In the genomic region with DNA sequence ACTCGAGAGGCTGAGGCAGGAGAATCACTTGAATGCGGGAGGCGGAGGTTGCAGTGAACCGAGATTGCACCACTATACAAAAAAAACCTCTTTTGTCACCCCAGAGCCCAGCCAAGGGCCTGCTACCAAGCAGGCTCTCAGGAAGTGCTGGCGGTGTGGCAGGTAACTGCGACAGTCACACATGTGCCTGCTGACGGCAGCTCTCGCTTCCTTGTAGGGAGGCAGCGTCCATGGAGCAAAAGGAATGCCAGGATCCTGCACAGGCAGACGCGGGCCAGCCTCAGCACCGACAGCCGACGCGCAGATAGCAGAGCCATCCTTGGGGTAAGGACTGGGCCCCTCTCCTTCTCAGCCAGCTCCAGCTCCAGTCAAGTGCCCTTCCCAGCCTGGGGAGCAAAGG, we compare ENCODE assay signal across 11 cellular contexts. TPM values are rescaled to one million over a fixed set of nuclear protein-coding genes. Genes with fewer than 3 reads are reported as not detected.
DNase-seq lines count a peak whose midpoint lies in the region; ATAC-seq, FAIRE-seq and TF ChIP-seq lines count a peak whose summit lies in the region.
"Had no signal": no experiment of that assay in that cellular context is flagged by ENCODE, and none has a peak within 500 bp of the region (broad histone marks: within the 10 kb centered on the region; RNA-seq: fewer than 3 reads in every experiment).

No MANE protein-coding gene starts in this region.

- peaks cover 35 to 58% (median 38%) of the 10 kb centered on the region in 3 experiments for H3K36me3 Mint-ChIP-seq in H9 (ENCODE audit: insufficient read depth in 1 of 3, low read depth in 3 of 3)

- H3K79me1 ChIP-seq in H9 (ENCODE audit: insufficient read depth, low read depth, low read length, poor library complexity, severe bottlenecking) (peaks cover 4% of the 10 kb centered on the region), neuronal stem cell (ENCODE audit: low read depth, low read length) (peaks cover 20% of the 10 kb centered on the region)

- CTCF ChIA-PET in endothelial cell of umbilical vein (lab: Charles Lee), result no interaction called here

- H2AFZ ChIP-seq in H9 (ENCODE audit: low read length), result no peak overlapping the region
- H2AFZ ChIP-seq in endothelial cell of umbilical vein (ENCODE audit: low read depth, low read length), result no peak overlapping the region
- H2AFZ ChIP-seq in neuronal stem cell (ENCODE audit: low read length), result no peak overlapping the region

- no peak overlapping the region for H3T11ph ChIP-seq in H9 (ENCODE audit: low read length)

- H3K27me3 ChIP-seq in H9 (ENCODE audit: insufficient read depth, low read length) (no peaks in the 10 kb centered on the region), endothelial cell of umbilical vein (ENCODE audit: control insufficient read depth in 2 of 2, insufficient read depth in 2 of 2, low read length in 2 of 2) (no peaks in the 10 kb centered on the region), neuronal stem cell (ENCODE audit: control insufficient read depth in 3 of 3, insufficient read depth in 3 of 3, low read depth in 1 of 3, low read length in 3 of 3) (no peaks in the 10 kb centered on the region), MG63 (no peaks in the 10 kb centered on the region)
- H3K27me3 ChIP-seq: BLaER1 treated with 17β-estradiol and CSF1 and Interleukin-3, amounts not matched to agents 10 nM and 100 nM had no signal

- H3K36me3 ChIP-seq in endothelial cell of umbilical vein (ENCODE audit: control insufficient read depth in 2 of 2, extremely low read depth in 1 of 2, insufficient read depth in 2 of 2, low read length in 2 of 2) (peaks cover 8 to 15% of the 10 kb centered on the region in 2 experiments), neuronal stem cell (replicated peaks in 1 of 2; ENCODE audit: control insufficient read depth in 2 of 2, insufficient read depth in 2 of 2, low read length in 2 of 2) (peaks cover 23 to 51% of the 10 kb centered on the region in 2 donors), MG63 (peaks cover 16% of the 10 kb centered on the region)

- H3K4me3 ChIP-seq in endothelial cell of umbilical vein (replicated peaks in 1 of 3; ENCODE audit: insufficient read depth in 1 of 3, low read depth in 1 of 3, low read length in 3 of 3) (no peak overlapping the region), neuronal stem cell (ENCODE audit: low read length in 2 of 2) (peak overlapping the region in 1 of 2 donors; percentile 10), MG63 (no peak overlapping the region)
- H3K4me3 ChIP-seq: BLaER1 treated with 17β-estradiol and CSF1 and Interleukin-3, amounts not matched to agents 10 nM and 100 nM had no signal

- H3K4me3 Mint-ChIP-seq in H9, result no peak overlapping the region

- no peak for TF ChIP-seq POLR2A in endothelial cell of umbilical vein (IDR thresholded peaks at IDR 0.05; ENCODE audit: low read depth, low read length)

- no peak overlapping the region for H3K14ac ChIP-seq in H9 (ENCODE audit: insufficient read depth, low read length)
- no peak overlapping the region for H3K14ac ChIP-seq in neuronal stem cell (ENCODE audit: low read length)

- ATAC-seq in SK-N-SH treated with all-trans-retinoic acid at 6 μM for 48 hours, result no peak

- H3K4ac ChIP-seq in H9 (ENCODE audit: low read depth, low read length) (no peak overlapping the region), neuronal stem cell (ENCODE audit: low read length) (no peak overlapping the region)

- DNase-seq in H9 (no peak), endothelial cell of umbilical vein (ENCODE audit: low read depth, low spot score) (no peak), neuronal stem cell (ENCODE audit: low spot score) (no peak), MG63 (no peak), hypothalamus (lab: John Stamatoyannopoulos, UW) (no peak), SW480 (ENCODE audit: low spot score) (no peak)
- DNase-seq: amniotic stem cell, small intestine had no signal

- intact Hi-C loops in endothelial cell of umbilical vein (cut with micrococcal nuclease), result loop anchor here (1.0 kb wide), 1 partner anchor 26 kb away; no protein-coding TSS in a partner anchor

- peaks cover 37 to 44% of the 10 kb centered on the region in 2 experiments for H3K4me1 Mint-ChIP-seq in H9

- TF ChIP-seq CTCF in 22Rv1 (IDR thresholded peaks at IDR 0.05) (no peak), H9 (conservative IDR thresholded peaks at IDR 0.05) (no peak), endothelial cell of umbilical vein (IDR thresholded peaks at IDR 0.05; ENCODE audit: extremely low read depth in 1 of 2, insufficient read depth in 1 of 2, low read depth in 1 of 2, low read length in 2 of 2) (no peak)

- H2BK12ac ChIP-seq in H9 (ENCODE audit: insufficient read length, low read depth, low read length) (no peak overlapping the region), neuronal stem cell (ENCODE audit: low read length) (no peak overlapping the region)

- TSS peak; percentile 24 for BruUV-seq in endothelial cell of umbilical vein (replicated peaks; lab: Mats Ljungman, UMichigan)

- H3K9me1 ChIP-seq in endothelial cell of umbilical vein (replicated peaks; ENCODE audit: control insufficient read depth, extremely low read depth, insufficient read depth, low read length), result no peaks in the 10 kb centered on the region

- no peak overlapping the region for H4K5ac ChIP-seq in H9 (ENCODE audit: insufficient read length, low read depth, low read length)

- FAIRE-seq in endothelial cell of umbilical vein (lab: Jason Lieb, UNC), result no peak
- FAIRE-seq: small intestine had no signal

- H2BK5ac ChIP-seq in H9 (ENCODE audit: insufficient read length, low read length) (no peak overlapping the region), neuronal stem cell (ENCODE audit: low read length) (no peak overlapping the region)

- peaks cover 10% of the 10 kb centered on the region for H3K23me2 ChIP-seq in H9 (ENCODE audit: insufficient read length, low read depth, low read length, poor library complexity, severe bottlenecking)

- H2AK5ac ChIP-seq in H9 (ENCODE audit: insufficient read length, low read length) (no peak overlapping the region), neuronal stem cell (ENCODE audit: low read depth, low read length) (no peak overlapping the region)

- peak overlapping the region; percentile 93 for H3K27ac ChIP-seq in 22Rv1
- H3K27ac ChIP-seq in H9 (ENCODE audit: insufficient read length, low read depth, low read length), result no peak overlapping the region
- peak overlapping the region; percentile 75 for H3K27ac ChIP-seq in endothelial cell of umbilical vein (ENCODE audit: insufficient read depth, low read depth, low read length)
- no peak overlapping the region for H3K27ac ChIP-seq in neuronal stem cell (replicated peaks; ENCODE audit: low read length)
- H3K27ac ChIP-seq: BLaER1 treated with 17β-estradiol and CSF1 and Interleukin-3, amounts not matched to agents 10 nM and 100 nM had no signal

- H4K8ac ChIP-seq in H9 (replicated peaks; ENCODE audit: insufficient read length, low read depth, low read length), result no peak overlapping the region
- no peak overlapping the region for H4K8ac ChIP-seq in neuronal stem cell (ENCODE audit: low read depth, low read length)

- peak overlapping the region in 2 of 3 experiments; percentile 78 to 85; a peak in 3 of 7 replicates for H3K27ac Mint-ChIP-seq in H9

- no CpG with 5 or more reads among the region's 15 CpGs for WGBS in H9 (ENCODE audit: extremely low coverage, insufficient read length, low lambda C conversion rate)
- no CpG with 5 or more reads among the region's 15 CpGs for WGBS in neuronal stem cell (ENCODE audit: extremely low coverage in 2 of 2, insufficient read length in 2 of 2, insufficient replicate concordance in 1 of 2), 2 donors

- H4K20me1 ChIP-seq in H9 (ENCODE audit: control insufficient read depth, insufficient read depth, insufficient read length) (no peaks in the 10 kb centered on the region), endothelial cell of umbilical vein (replicated peaks; ENCODE audit: control insufficient read depth, extremely low read depth, insufficient read depth, low read length) (no peaks in the 10 kb centered on the region)

- H3K4me1 ChIP-seq in H9 (ENCODE audit: insufficient read depth, low read length), result peaks cover 12% of the 10 kb centered on the region; the same call in 1 of the 2 replicates
- peaks cover 56% of the 10 kb centered on the region for H3K4me1 ChIP-seq in endothelial cell of umbilical vein (ENCODE audit: control insufficient read depth, extremely low read depth, insufficient read depth, low read length)
- peaks cover 9 to 11% of the 10 kb centered on the region in 2 donors for H3K4me1 ChIP-seq in neuronal stem cell (ENCODE audit: control insufficient read depth in 2 of 2, insufficient read depth in 1 of 2, low read depth in 1 of 2, low read length in 2 of 2)

- H3K9me3 Mint-ChIP-seq in H9, result no peaks in the 10 kb centered on the region

- POLR2A ChIA-PET in endothelial cell of umbilical vein (lab: Charles Lee), result no interaction called here

- H3K56ac ChIP-seq in H9 (ENCODE audit: insufficient read length, low read depth, low read length), result no peak overlapping the region

- H3K27me3 Mint-ChIP-seq in H9 (ENCODE audit: low read depth), result peaks cover 2% of the 10 kb centered on the region; the same call in 1 of the 2 replicates

- H3K9me3 ChIP-seq in H9 (ENCODE audit: control insufficient read depth, low read depth, low read length) (no peaks in the 10 kb centered on the region), endothelial cell of umbilical vein (replicated peaks; ENCODE audit: control insufficient read depth, insufficient read depth, low read length) (no peaks in the 10 kb centered on the region), neuronal stem cell (replicated peaks in 1 of 2; ENCODE audit: control insufficient read depth in 2 of 2, insufficient read depth in 1 of 2, low read depth in 1 of 2, low read length in 2 of 2) (no peaks in the 10 kb centered on the region), MG63 (no peaks in the 10 kb centered on the region)
- H3K9me3 ChIP-seq: BLaER1 treated with 17β-estradiol and CSF1 and Interleukin-3, amounts not matched to agents 10 nM and 100 nM had no signal

- dilution Hi-C loops in endothelial cell of umbilical vein (cut with MboI; ENCODE audit: extremely low pct_ligation_motif_present, low sequenced_read_pairs), result no loop called here

- no peak overlapping the region for H3K9ac ChIP-seq in H9 (ENCODE audit: extremely low read depth, insufficient read length, low read length)
- no peak overlapping the region for H3K9ac ChIP-seq in endothelial cell of umbilical vein (replicated peaks; ENCODE audit: extremely low read depth, insufficient read depth, low read length)
- peak overlapping the region; percentile 61 for H3K9ac ChIP-seq in neuronal stem cell (ENCODE audit: low read depth, low read length, poor library complexity)

- H3K4me2 ChIP-seq in H9 (ENCODE audit: insufficient read depth, insufficient read length, low read length) (no peak overlapping the region), endothelial cell of umbilical vein (ENCODE audit: insufficient read depth, low read length) (peak overlapping the region; percentile 20), neuronal stem cell (ENCODE audit: insufficient read depth, low read length, poor library complexity, severe bottlenecking) (no peak overlapping the region)
- H3K4me2 ChIP-seq: BLaER1 treated with 17β-estradiol and CSF1 and Interleukin-3, amounts not matched to agents 10 nM and 100 nM had no signal

- no peak overlapping the region for H2BK120ac ChIP-seq in H9 (ENCODE audit: low read depth, low read length, poor library complexity, severe bottlenecking)
- H2BK120ac ChIP-seq in neuronal stem cell (ENCODE audit: low read depth, low read length), result no peak overlapping the region

- H3K79me2 ChIP-seq in H9 (ENCODE audit: insufficient read depth, low read length) (peaks cover 40% of the 10 kb centered on the region; the same call in 1 of the 2 replicates), endothelial cell of umbilical vein (ENCODE audit: control insufficient read depth, insufficient read depth, low read length) (peaks cover 82% of the 10 kb centered on the region)

- H4K91ac ChIP-seq in H9 (ENCODE audit: insufficient read length, low read depth, low read length), result no peak overlapping the region
- H4K91ac ChIP-seq in neuronal stem cell (ENCODE audit: low read depth, low read length, poor library complexity), result no peak overlapping the region

- H3K18ac ChIP-seq in H9 (ENCODE audit: insufficient read length, low read depth, low read length) (no peak overlapping the region), neuronal stem cell (ENCODE audit: low read length) (no peak overlapping the region)

- no peak overlapping the region for H2BK20ac ChIP-seq in H9 (ENCODE audit: low read depth, low read length, poor library complexity, severe bottlenecking)

- no peak overlapping the region for H2BK15ac ChIP-seq in H9 (ENCODE audit: low read depth, low read length)
- no peak overlapping the region for H2BK15ac ChIP-seq in neuronal stem cell (ENCODE audit: low read length)

- H3K23ac ChIP-seq in H9 (ENCODE audit: insufficient read length, low read depth, low read length), result no peak overlapping the region
- no peak overlapping the region for H3K23ac ChIP-seq in neuronal stem cell (ENCODE audit: low read depth, low read length, poor library complexity)

RNA-seq across cellular contexts. Expression of a gene that starts 3.9 kb away (rescaled TPM):
- total RNA-seq in H9 (2021), result 76.0 and 79.2 TPM in 2 replicates
- 99.6 and 126 TPM in 2 replicates for total RNA-seq in endothelial cell of umbilical vein
- 129 and 134 TPM in 2 replicates for polyA plus RNA-seq in endothelial cell of umbilical vein
- polyA plus RNA-seq in endothelial cell of umbilical vein (2011; cell fraction: cytosol; rRNA removed), result 114 TPM in 2 replicates
- polyA plus RNA-seq in endothelial cell of umbilical vein (2011; cell fraction: nucleus; rRNA removed), result 66.6 and 67.7 TPM in 2 replicates
- polyA plus RNA-seq in endothelial cell of umbilical vein (2012), result 82.3 and 108 TPM in 2 replicates
- polyA minus RNA-seq in endothelial cell of umbilical vein, result 179 and 186 TPM in 2 replicates
- 21.5 TPM for polyA minus RNA-seq in endothelial cell of umbilical vein (2011; cell fraction: cytosol; rRNA and poly(A)+ RNA removed)
- polyA minus RNA-seq in endothelial cell of umbilical vein (2011; cell fraction: nucleus; rRNA and poly(A)+ RNA removed), result 55.5 and 56.5 TPM in 2 replicates
- 28.5 TPM for polyA plus RNA-seq in neuronal stem cell (2013, experiment 1 of 2)
- 29.6 TPM for polyA plus RNA-seq in neuronal stem cell (2013, experiment 2 of 2)
- total RNA-seq in MG63 (2014; rRNA removed; shearing (Covaris generic); ENCODE audit: low replicate concordance), result 13.8 and 19.1 TPM in 2 replicates

RNA-seq across cellular contexts. Expression of a gene that starts 4.0 kb away (rescaled TPM):
- 14.6 and 15.2 TPM in 2 replicates for total RNA-seq in H9 (2021)
- total RNA-seq in endothelial cell of umbilical vein, result 7.2 and 8.0 TPM in 2 replicates
- 9.6 and 10.3 TPM in 2 replicates for polyA plus RNA-seq in endothelial cell of umbilical vein
- 6.9 and 7.2 TPM in 2 replicates for polyA plus RNA-seq in endothelial cell of umbilical vein (2011; cell fraction: cytosol; rRNA removed)
- polyA plus RNA-seq in endothelial cell of umbilical vein (2011; cell fraction: nucleus; rRNA removed), result 27.0 and 28.9 TPM in 2 replicates
- polyA plus RNA-seq in endothelial cell of umbilical vein (2012), result 5.8 and 8.3 TPM in 2 replicates
- 6.1 and 8.5 TPM in 2 replicates for polyA minus RNA-seq in endothelial cell of umbilical vein
- 11.5 TPM for polyA minus RNA-seq in endothelial cell of umbilical vein (2011; cell fraction: cytosol; rRNA and poly(A)+ RNA removed)
- 5.9 and 7.1 TPM in 2 replicates for polyA minus RNA-seq in endothelial cell of umbilical vein (2011; cell fraction: nucleus; rRNA and poly(A)+ RNA removed)
- polyA plus RNA-seq in neuronal stem cell (2013, experiment 1 of 2), result 19.9 TPM
- polyA plus RNA-seq in neuronal stem cell (2013, experiment 2 of 2), result 19.3 TPM
- total RNA-seq in MG63 (2014; rRNA removed; shearing (Covaris generic); ENCODE audit: low replicate concordance), result 9.6 and 17.8 TPM in 2 replicates

RNA-seq across cellular contexts. Expression of a gene that starts 35.0 kb away (rescaled TPM):
- total RNA-seq in H9 (2021), result 18.0 and 22.2 TPM in 2 replicates
- 0.30 and 1.8 TPM in 2 replicates for total RNA-seq in endothelial cell of umbilical vein
- polyA plus RNA-seq in endothelial cell of umbilical vein, result 1.1 and 1.8 TPM in 2 replicates
- 0.77 and 1.2 TPM in 2 replicates for polyA plus RNA-seq in endothelial cell of umbilical vein (2011; cell fraction: cytosol; rRNA removed)
- 2.7 and 3.0 TPM in 2 replicates for polyA plus RNA-seq in endothelial cell of umbilical vein (2011; cell fraction: nucleus; rRNA removed)
- polyA plus RNA-seq in endothelial cell of umbilical vein (2012), result not detected in 2 replicates
- 0.28 and 1.3 TPM in 2 replicates for polyA minus RNA-seq in endothelial cell of umbilical vein
- polyA minus RNA-seq in endothelial cell of umbilical vein (2011; cell fraction: cytosol; rRNA and poly(A)+ RNA removed), result not detected
- polyA minus RNA-seq in endothelial cell of umbilical vein (2011; cell fraction: nucleus; rRNA and poly(A)+ RNA removed), result 1.6 and 1.7 TPM in 2 replicates
- 13.0 TPM for polyA plus RNA-seq in neuronal stem cell (2013, experiment 1 of 2)
- polyA plus RNA-seq in neuronal stem cell (2013, experiment 2 of 2), result 12.5 TPM
- not detected in 2 replicates for total RNA-seq in MG63 (2014; rRNA removed; shearing (Covaris generic); ENCODE audit: low replicate concordance)

RNA-seq across cellular contexts. Expression of a gene that starts 56.2 kb away (rescaled TPM):
- 86.3 and 91.8 TPM in 2 replicates for total RNA-seq in H9 (2021)
- 51.6 and 59.3 TPM in 2 replicates for total RNA-seq in endothelial cell of umbilical vein
- 50.4 and 51.4 TPM in 2 replicates for polyA plus RNA-seq in endothelial cell of umbilical vein
- polyA plus RNA-seq in endothelial cell of umbilical vein (2011; cell fraction: cytosol; rRNA removed), result 34.2 and 38.7 TPM in 2 replicates
- polyA plus RNA-seq in endothelial cell of umbilical vein (2011; cell fraction: nucleus; rRNA removed), result 71.3 and 80.1 TPM in 2 replicates
- 35.6 and 37.8 TPM in 2 replicates for polyA plus RNA-seq in endothelial cell of umbilical vein (2012)
- 31.5 and 35.9 TPM in 2 replicates for polyA minus RNA-seq in endothelial cell of umbilical vein
- 27.5 TPM for polyA minus RNA-seq in endothelial cell of umbilical vein (2011; cell fraction: cytosol; rRNA and poly(A)+ RNA removed)
- polyA minus RNA-seq in endothelial cell of umbilical vein (2011; cell fraction: nucleus; rRNA and poly(A)+ RNA removed), result 14.3 and 17.9 TPM in 2 replicates
- polyA plus RNA-seq in neuronal stem cell (2013, experiment 1 of 2), result 14.3 TPM
- 13.9 TPM for polyA plus RNA-seq in neuronal stem cell (2013, experiment 2 of 2)
- total RNA-seq in MG63 (2014; rRNA removed; shearing (Covaris generic); ENCODE audit: low replicate concordance), result 9.8 and 36.3 TPM in 2 replicates

Comparison
In these comparisons a context has a peak if more than half of its experiments do, and no peak if none do; other contexts are left out.
1. H3K27ac ChIP-seq: peak in 22Rv1 (single experiment) and endothelial cell of umbilical vein (single experiment); none in H9 (single experiment) and neuronal stem cell (single experiment).